In genomic region chr20:50138479-50139393, GRCh38 we compare ENCODE assay signal across 9 cellular contexts. TPM values are rescaled to one million over a fixed set of nuclear protein-coding genes. Genes with fewer than 3 reads are reported as not detected.
A peak's percentile ranks its signal among the peaks of the same experiment; 100 is the strongest.
DNase-seq lines count a peak whose midpoint lies in the region; ATAC-seq and FAIRE-seq lines count a peak whose summit lies in the region.
"Had no signal": no experiment of that assay in that cellular context is flagged by ENCODE, and none has a peak within 500 bp of the region (broad histone marks: within the 10 kb centered on the region; RNA-seq: fewer than 3 reads in every experiment).

No MANE protein-coding gene starts in this region.

- peak overlapping the region; percentile 11 for H3K27ac ChIP-seq in duodenal mucosa (ENCODE audit: low read depth, low read length)
- H3K27ac ChIP-seq in mesodermal cell (ENCODE audit: low read depth, low read length, severe bottlenecking): peak overlapping the region; percentile 45

- ATAC-seq in GM18870 (IDR thresholded peaks at IDR 0.05; ENCODE audit: unreplicated experiment): no peak

- H3K4me3 Mint-ChIP-seq in activated T-cell treated with anti-CD3 and anti-CD28 coated beads, Interleukin-2, amount 50 U/mL, for 24 hours: no peak overlapping the region
- H3K4me3 Mint-ChIP-seq in T-helper 2 cell treated with Interferon-gamma antibody and Interleukin-4, amounts not matched to agents 5 μg/mL and 100 μg/mL, for 36 hours: no peak overlapping the region
- H3K4me3 Mint-ChIP-seq: activated B cell treated with CpG ODN at 0.5 μM for 24 hours had no signal

- FAIRE-seq in urothelium cell line (lab: Jason Lieb, UNC): peak; percentile 37

- H3K4me3 ChIP-seq in duodenal mucosa (ENCODE audit: low read depth in 1 of 2, low read length in 2 of 2) (no peak overlapping the region), mesodermal cell (ENCODE audit: extremely low read depth, insufficient read depth, low read length, poor library complexity, severe bottlenecking) (no peak overlapping the region)

- intact Hi-C loops in posterior vena cava (cut with DNase I): no loop called here

- 85 to 88% methylated on average over 25 to 28 of the region's 29 CpGs for WGBS in mesodermal cell (ENCODE audit: insufficient coverage in 2 of 2), 2 experiments

- H3K36me3 ChIP-seq in duodenal mucosa (ENCODE audit: control insufficient read depth in 1 of 2, insufficient read depth in 2 of 2, low read length in 2 of 2) (peaks cover 13 to 50% of the 10 kb centered on the region in 2 donors), mesodermal cell (ENCODE audit: control insufficient read depth, insufficient read depth, low read length) (peaks cover 85% of the 10 kb centered on the region)

- no peaks in the 10 kb centered on the region for H3K27me3 Mint-ChIP-seq in activated T-cell treated with anti-CD3 and anti-CD28 coated beads, Interleukin-2, amount 50 U/mL, for 24 hours
- no peaks in the 10 kb centered on the region for H3K27me3 Mint-ChIP-seq in T-helper 2 cell treated with Interferon-gamma antibody and Interleukin-4, amounts not matched to agents 5 μg/mL and 100 μg/mL, for 36 hours (ENCODE audit: low read depth)
- H3K27me3 Mint-ChIP-seq: activated B cell treated with CpG ODN at 0.5 μM for 24 hours had no signal

- H3K27ac Mint-ChIP-seq in activated T-cell treated with anti-CD3 and anti-CD28 coated beads, Interleukin-2, amount 50 U/mL, for 24 hours: peak overlapping the region; percentile 88
- no peak overlapping the region for H3K27ac Mint-ChIP-seq in T-helper 2 cell treated with Interferon-gamma antibody and Interleukin-4, amounts not matched to agents 5 μg/mL and 100 μg/mL, for 36 hours
- H3K27ac Mint-ChIP-seq: activated B cell treated with CpG ODN at 0.5 μM for 24 hours had no signal

- peaks cover 44% of the 10 kb centered on the region for H3K4me1 Mint-ChIP-seq in activated T-cell treated with anti-CD3 and anti-CD28 coated beads, Interleukin-2, amount 50 U/mL, for 24 hours (ENCODE audit: low read depth)
- H3K4me1 Mint-ChIP-seq in T-helper 2 cell treated with Interferon-gamma antibody and Interleukin-4, amounts not matched to agents 5 μg/mL and 100 μg/mL, for 36 hours (ENCODE audit: low read depth): peaks cover 10% of the 10 kb centered on the region
- H3K4me1 Mint-ChIP-seq: activated B cell treated with CpG ODN at 0.5 μM for 24 hours had no signal

- H3K9me3 Mint-ChIP-seq in activated T-cell treated with anti-CD3 and anti-CD28 coated beads, Interleukin-2, amount 50 U/mL, for 24 hours: no peaks in the 10 kb centered on the region
- no peaks in the 10 kb centered on the region for H3K9me3 Mint-ChIP-seq in T-helper 2 cell treated with Interferon-gamma antibody and Interleukin-4, amounts not matched to agents 5 μg/mL and 100 μg/mL, for 36 hours
- H3K9me3 Mint-ChIP-seq: activated B cell treated with CpG ODN at 0.5 μM for 24 hours had no signal

- H3K36me3 Mint-ChIP-seq in activated T-cell treated with anti-CD3 and anti-CD28 coated beads, Interleukin-2, amount 50 U/mL, for 24 hours (ENCODE audit: low read depth): peaks cover 85% of the 10 kb centered on the region
- peaks cover 34% of the 10 kb centered on the region for H3K36me3 Mint-ChIP-seq in T-helper 2 cell treated with Interferon-gamma antibody and Interleukin-4, amounts not matched to agents 5 μg/mL and 100 μg/mL, for 36 hours (ENCODE audit: low read depth)

- no peaks in the 10 kb centered on the region for H3K27me3 ChIP-seq in duodenal mucosa (ENCODE audit: control insufficient read depth in 1 of 2, insufficient read depth in 2 of 2, low read length in 2 of 2)

- H3K4me1 ChIP-seq in duodenal mucosa (ENCODE audit: control insufficient read depth in 1 of 2, insufficient read depth in 2 of 2, low read length in 2 of 2): peaks cover 23 to 24% of the 10 kb centered on the region in 2 donors
- H3K4me1 ChIP-seq in mesodermal cell (ENCODE audit: control insufficient read depth, insufficient read depth, low read length, poor library complexity, severe bottlenecking): peaks cover 41% of the 10 kb centered on the region

- no peak for DNase-seq in activated T-cell treated with anti-CD3 and anti-CD28 coated beads, Interleukin-2, amount 50 U/mL, for 24 hours
- DNase-seq in activated T-cell treated with anti-CD3 and anti-CD28 coated beads for 4 hours (no peak), urothelium cell line (ENCODE audit: low spot score) (peak; percentile 79), posterior vena cava (ENCODE audit: low spot score) (no peak)
- no peak for DNase-seq in T-helper 2 cell treated with Interferon-gamma antibody and Interleukin-4, amounts not matched to agents 5 μg/mL and 100 μg/mL, for 36 hours (ENCODE audit: low spot score)
- DNase-seq: activated B cell treated with CpG ODN at 0.5 μM for 24 hours had no signal

- peak overlapping the region; percentile 18 to 35 for H3K9ac ChIP-seq in duodenal mucosa (ENCODE audit: low read depth in 1 of 2, low read length in 2 of 2)

- H3K9me3 ChIP-seq in duodenal mucosa (ENCODE audit: control insufficient read depth in 1 of 2, low read length in 2 of 2) (no peaks in the 10 kb centered on the region), mesodermal cell (ENCODE audit: control insufficient read depth, low read length) (no peaks in the 10 kb centered on the region)

RNA-seq across cellular contexts. Expression of gene PEDS1, which starts 14.8 kb away (rescaled TPM):
- 40.5 TPM for polyA plus RNA-seq in mesodermal cell (2013, experiment 1 of 2)
- polyA plus RNA-seq in mesodermal cell (2013, experiment 2 of 2): 35.7 TPM
- 10 to 100 TPM; 31.5 to 35.5 TPM for total RNA-seq in posterior vena cava

RNA-seq across cellular contexts. Expression of gene UBE2V1, which starts 25.8 kb away (rescaled TPM):
- 144 TPM for polyA plus RNA-seq in mesodermal cell (2013, experiment 1 of 2)
- polyA plus RNA-seq in mesodermal cell (2013, experiment 2 of 2): 165 TPM
- 10 to 100 TPM; 77.0 to 89.4 TPM for total RNA-seq in posterior vena cava

RNA-seq across cellular contexts. Expression of gene CEBPB, which starts 51.9 kb away (rescaled TPM):
- 23.6 TPM for polyA plus RNA-seq in mesodermal cell (2013, experiment 1 of 2)
- polyA plus RNA-seq in mesodermal cell (2013, experiment 2 of 2): 19.7 TPM
- 100 to 1,000 TPM in 1 of 2 donors, 10 to 100 TPM in 1; 95.5 to 170 TPM for total RNA-seq in posterior vena cava
